In genomic region chr6:105940990-105941389, GRCh38 we compare ENCODE assay signal across 31 cellular contexts.
"Had no signal": no experiment of that assay in that cellular context is flagged by ENCODE, and none has a peak within 500 bp of the region (broad histone marks: within the 10 kb centered on the region; RNA-seq: fewer than 3 reads in every experiment).

No MANE protein-coding gene starts in this region.

- ATAC-seq: body of pancreas; gastroesophageal sphincter; left colon; naive thymus-derived CD4-positive, alpha-beta T cell; stimulated activated memory B cell treated with anti-CD40 and anti-IgM and Interleukin-4, amounts not matched to agents 10 μg/mL and 1 μg/mL and 100 μg/mL, for 72 hours; stimulated activated naive CD8-positive, alpha-beta T cell treated with anti-CD3 and anti-CD28 coated beads, Interleukin-15, amount 100 ng/mL, for 72 hours had no signal

- H3K36me3 ChIP-seq: adrenal gland, cardiac muscle cell, gastroesophageal sphincter, neural progenitor cell, right atrium auricular region, upper lobe of left lung, vagina had no signal

- H3K4me3 Mint-ChIP-seq: activated B cell treated with CpG ODN at 0.5 μM for 24 hours; activated naive CD4-positive, alpha-beta T cell treated with anti-CD3 and anti-CD28 coated beads for 36 hours; activated naive CD8-positive, alpha-beta T cell treated with anti-CD3 and anti-CD28 coated beads for 36 hours; naive thymus-derived CD4-positive, alpha-beta T cell; neural progenitor cell; stimulated activated memory B cell treated with anti-CD40 and anti-IgM and Interleukin-4, amounts not matched to agents 10 μg/mL and 1 μg/mL and 100 μg/mL, for 72 hours; stimulated activated naive CD8-positive, alpha-beta T cell treated with anti-CD3 and anti-CD28 coated beads, Interleukin-15, amount 100 ng/mL, for 72 hours had no signal

- H3K9me3 ChIP-seq: adrenal gland, body of pancreas, gastroesophageal sphincter, right atrium auricular region, upper lobe of left lung, vagina had no signal

- DNase-seq: activated B cell treated with CpG ODN at 0.5 μM for 24 hours; activated effector memory CD4-positive, alpha-beta T cell treated with Interleukin-2 at 50 U/mL for 16 hours; activated naive CD4-positive, alpha-beta T cell treated with anti-CD3 and anti-CD28 coated beads for 36 hours; activated naive CD8-positive, alpha-beta T cell treated with anti-CD3 and anti-CD28 coated beads for 36 hours; activated T-cell treated with anti-CD3 and anti-CD28 coated beads for 4 hours; adrenal gland; aorta; body of pancreas; cerebellar nuclear complex; dorsolateral prefrontal cortex; effector memory CD4-positive, alpha-beta T cell; erythroblast; hippocampal formation; left colon; midbrain; naive thymus-derived CD4-positive, alpha-beta T cell; occipital lobe; stimulated activated CD4-positive, alpha-beta T cell treated with anti-CD3 and anti-CD28 coated beads, Interleukin-1b, Interleukin-23, amount 100 ng/mL, for 48 hours; stimulated activated CD4-positive, alpha-beta T cell treated with anti-CD3 and anti-CD28 coated beads, Interleukin-4, amount 100 ng/mL, for 4 hours; stimulated activated CD8-positive, alpha-beta memory T cell treated with anti-CD3 and anti-CD28 coated beads, Interleukin-4, amount 100 ng/mL, for 48 hours; stimulated activated naive CD8-positive, alpha-beta T cell treated with anti-CD3 and anti-CD28 coated beads, Interleukin-15, amount 100 ng/mL, for 72 hours; substantia nigra; upper lobe of left lung had no signal

- H3K27ac Mint-ChIP-seq: activated B cell treated with CpG ODN at 0.5 μM for 24 hours; activated naive CD4-positive, alpha-beta T cell treated with anti-CD3 and anti-CD28 coated beads for 36 hours; activated naive CD8-positive, alpha-beta T cell treated with anti-CD3 and anti-CD28 coated beads for 36 hours; naive thymus-derived CD4-positive, alpha-beta T cell; neural progenitor cell; stimulated activated memory B cell treated with anti-CD40 and anti-IgM and Interleukin-4, amounts not matched to agents 10 μg/mL and 1 μg/mL and 100 μg/mL, for 72 hours; stimulated activated naive CD8-positive, alpha-beta T cell treated with anti-CD3 and anti-CD28 coated beads, Interleukin-15, amount 100 ng/mL, for 72 hours had no signal

- H3K27ac ChIP-seq: adrenal gland, body of pancreas, cardiac muscle cell, coronary artery, gastroesophageal sphincter, neural progenitor cell, right atrium auricular region, upper lobe of left lung, vagina had no signal

- H3K9me3 Mint-ChIP-seq: activated B cell treated with CpG ODN at 0.5 μM for 24 hours; activated naive CD4-positive, alpha-beta T cell treated with anti-CD3 and anti-CD28 coated beads for 36 hours; activated naive CD8-positive, alpha-beta T cell treated with anti-CD3 and anti-CD28 coated beads for 36 hours; neural progenitor cell; stimulated activated memory B cell treated with anti-CD40 and anti-IgM and Interleukin-4, amounts not matched to agents 10 μg/mL and 1 μg/mL and 100 μg/mL, for 72 hours; stimulated activated naive CD8-positive, alpha-beta T cell treated with anti-CD3 and anti-CD28 coated beads, Interleukin-15, amount 100 ng/mL, for 72 hours had no signal

- H3K36me3 Mint-ChIP-seq: activated naive CD8-positive, alpha-beta T cell treated with anti-CD3 and anti-CD28 coated beads for 36 hours; neural progenitor cell; stimulated activated memory B cell treated with anti-CD40 and anti-IgM and Interleukin-4, amounts not matched to agents 10 μg/mL and 1 μg/mL and 100 μg/mL, for 72 hours had no signal

- H3K4me1 ChIP-seq: adrenal gland, body of pancreas, gastroesophageal sphincter, right atrium auricular region, upper lobe of left lung, vagina had no signal

- H3K4me3 ChIP-seq: adrenal gland, body of pancreas, cardiac muscle cell, coronary artery, dorsolateral prefrontal cortex, gastroesophageal sphincter, neural progenitor cell, right atrium auricular region, smooth muscle cell, upper lobe of left lung, vagina had no signal

- H3K4me1 Mint-ChIP-seq: activated B cell treated with CpG ODN at 0.5 μM for 24 hours; neural progenitor cell; stimulated activated memory B cell treated with anti-CD40 and anti-IgM and Interleukin-4, amounts not matched to agents 10 μg/mL and 1 μg/mL and 100 μg/mL, for 72 hours had no signal
